In genomic region chr21:35995522-35996088, GRCh38 we compare ENCODE assay signal across 22 cellular contexts.
DNase-seq lines count a peak whose midpoint lies in the region; ATAC-seq, FAIRE-seq and TF ChIP-seq lines count a peak whose summit lies in the region.
"Had no signal": no experiment of that assay in that cellular context is flagged by ENCODE, and none has a peak within 500 bp of the region (broad histone marks: within the 10 kb centered on the region; RNA-seq: fewer than 3 reads in every experiment).

No MANE protein-coding gene starts in this region.

- H3K27me3 Mint-ChIP-seq in astrocyte (ENCODE audit: low read depth, unreplicated experiment): peaks cover 42% of the 10 kb centered on the region

- H2AFZ ChIP-seq in KMS-11 (ENCODE audit: low read depth): no peak overlapping the region
- H2AFZ ChIP-seq in astrocyte (ENCODE audit: low read depth, low read length): no peak overlapping the region

- H3K9ac ChIP-seq in KMS-11 (no peak overlapping the region), astrocyte (ENCODE audit: low read length) (no peak overlapping the region)

- H3K36me3 Mint-ChIP-seq in activated naive CD4-positive, alpha-beta T cell treated with anti-CD3 and anti-CD28 coated beads, Interleukin-2, amount 50 U/mL, for 72 hours: no peaks in the 10 kb centered on the region
- no peaks in the 10 kb centered on the region for H3K36me3 Mint-ChIP-seq in astrocyte (ENCODE audit: low read depth, unreplicated experiment)
- H3K36me3 Mint-ChIP-seq: stimulated activated effector memory CD8-positive, alpha-beta T cell treated with anti-CD3 and anti-CD28 coated beads, Interleukin-12 subunit alpha, Interleukin-12 subunit beta, amount 100 ng/mL, for 72 hours had no signal

- peaks cover 16% of the 10 kb centered on the region for H3K27me3 ChIP-seq in KMS-11 (ENCODE audit: insufficient read depth, low read depth)
- peaks cover 33% of the 10 kb centered on the region for H3K27me3 ChIP-seq in astrocyte (ENCODE audit: insufficient read depth, low read length)
- H3K27me3 ChIP-seq in effector memory CD4-positive, alpha-beta T cell (replicated peaks; ENCODE audit: control insufficient read depth, insufficient read depth, low read length, poor library complexity, severe bottlenecking): no peaks in the 10 kb centered on the region
- H3K27me3 ChIP-seq: breast epithelium, vagina had no signal

- no peaks in the 10 kb centered on the region for H3K9me3 Mint-ChIP-seq in activated naive CD4-positive, alpha-beta T cell treated with anti-CD3 and anti-CD28 coated beads, Interleukin-2, amount 50 U/mL, for 72 hours
- peaks cover 1% of the 10 kb centered on the region for H3K9me3 Mint-ChIP-seq in astrocyte (ENCODE audit: unreplicated experiment)
- H3K9me3 Mint-ChIP-seq: activated B cell treated with CpG ODN at 0.5 μM for 24 hours; stimulated activated effector memory CD8-positive, alpha-beta T cell treated with anti-CD3 and anti-CD28 coated beads, Interleukin-12 subunit alpha, Interleukin-12 subunit beta, amount 100 ng/mL, for 72 hours had no signal

- no peaks in the 10 kb centered on the region for H3K4me1 Mint-ChIP-seq in astrocyte (ENCODE audit: low read depth, unreplicated experiment)
- H3K4me1 Mint-ChIP-seq: activated B cell treated with CpG ODN at 0.5 μM for 24 hours; stimulated activated effector memory CD8-positive, alpha-beta T cell treated with anti-CD3 and anti-CD28 coated beads, Interleukin-12 subunit alpha, Interleukin-12 subunit beta, amount 100 ng/mL, for 72 hours had no signal

- peaks cover 32% of the 10 kb centered on the region for H3K4me1 ChIP-seq in KMS-11 (ENCODE audit: low read depth, poor library complexity, severe bottlenecking)
- H3K4me1 ChIP-seq in astrocyte (ENCODE audit: insufficient read depth, low read length): no peaks in the 10 kb centered on the region
- H3K4me1 ChIP-seq in effector memory CD4-positive, alpha-beta T cell (ENCODE audit: control insufficient read depth, insufficient read depth, low read length, poor library complexity, severe bottlenecking): no peaks in the 10 kb centered on the region
- H3K4me1 ChIP-seq: breast epithelium, prostate gland, vagina had no signal

- peak in 1 of 2 donors; percentile 8 for DNase-seq in activated naive CD4-positive, alpha-beta T cell treated with anti-CD3 and anti-CD28 coated beads, Interleukin-2, amount 50 U/mL, for 72 hours (ENCODE audit: low spot score in 2 of 2)
- DNase-seq in activated naive CD4-positive, alpha-beta T cell treated with anti-CD3 and anti-CD28 coated beads, Interleukin-2, amount 50 U/mL, for 16 hours: no peak
- peak; percentile 60 for DNase-seq in NCI-H2196 (lab: John Stamatoyannopoulos, UW; ENCODE audit: unreplicated experiment)
- peak; percentile 33 for DNase-seq in astrocyte (ENCODE audit: low read depth)
- no peak for DNase-seq in cerebellum (ENCODE audit: low spot score)
- DNase-seq in NCI-H1105 (lab: John Stamatoyannopoulos, UW): no peak
- DNase-seq in effector memory CD4-positive, alpha-beta T cell: no peak
- DNase-seq: activated B cell treated with CpG ODN at 0.5 μM for 24 hours, kidney, MV-4-11, NCI-H2081 treated with DMSO at 0.1 percent for 48 hours, NCI-H524 treated with DMSO at 0.1 percent for 48 hours, T1000 had no signal

- no peak overlapping the region for H3K27ac Mint-ChIP-seq in activated naive CD4-positive, alpha-beta T cell treated with anti-CD3 and anti-CD28 coated beads, Interleukin-2, amount 50 U/mL, for 72 hours
- no peak overlapping the region for H3K27ac Mint-ChIP-seq in astrocyte (ENCODE audit: unreplicated experiment)
- H3K27ac Mint-ChIP-seq: activated B cell treated with CpG ODN at 0.5 μM for 24 hours; stimulated activated effector memory CD8-positive, alpha-beta T cell treated with anti-CD3 and anti-CD28 coated beads, Interleukin-12 subunit alpha, Interleukin-12 subunit beta, amount 100 ng/mL, for 72 hours had no signal

- H3K27ac ChIP-seq in KMS-11 (peak overlapping the region; percentile 3; the same call in 1 of the 2 replicates), astrocyte (ENCODE audit: low read depth, low read length) (no peak overlapping the region)
- no peak overlapping the region for H3K27ac ChIP-seq in effector memory CD4-positive, alpha-beta T cell (ENCODE audit: insufficient read depth, low read length, poor library complexity, severe bottlenecking)
- H3K27ac ChIP-seq: breast epithelium, coronary artery, prostate gland, vagina had no signal

- no peak for FAIRE-seq in astrocyte (lab: Jason Lieb, UNC)
- FAIRE-seq: K562, kidney had no signal

- TF ChIP-seq CTCF in KMS-11 (conservative IDR thresholded peaks at IDR 0.05; ENCODE audit: low read depth, low read length) (no peak), astrocyte (IDR thresholded peaks at IDR 0.05; ENCODE audit: insufficient read depth, low read depth, low read length) (no peak)

- H3K79me2 ChIP-seq in KMS-11 (ENCODE audit: insufficient read depth, low read depth) (no peaks in the 10 kb centered on the region), astrocyte (ENCODE audit: insufficient read depth, low read length) (no peaks in the 10 kb centered on the region)

- no peaks in the 10 kb centered on the region for H3K9me3 ChIP-seq in astrocyte (ENCODE audit: insufficient read depth, low read depth, low read length)
- H3K9me3 ChIP-seq in effector memory CD4-positive, alpha-beta T cell (ENCODE audit: control insufficient read depth, low read length): no peaks in the 10 kb centered on the region
- H3K9me3 ChIP-seq: breast epithelium, prostate gland, vagina had no signal

- H4K20me1 ChIP-seq in KMS-11 (ENCODE audit: insufficient read depth) (no peaks in the 10 kb centered on the region), astrocyte (ENCODE audit: insufficient read depth, low read length) (no peaks in the 10 kb centered on the region)

- H3K4me3 ChIP-seq in KMS-11 (IDR thresholded peaks at IDR 0.05; ENCODE audit: insufficient read depth, low read depth, low read length) (no peak overlapping the region), astrocyte (ENCODE audit: insufficient read depth, low read depth, low read length) (no peak overlapping the region)
- H3K4me3 ChIP-seq in effector memory CD4-positive, alpha-beta T cell (ENCODE audit: insufficient read depth, low read depth, low read length, poor library complexity, severe bottlenecking): no peak overlapping the region
- H3K4me3 ChIP-seq: breast epithelium, coronary artery, K562, lung, prostate gland, vagina had no signal

- H3K4me2 ChIP-seq in KMS-11 (peak overlapping the region; percentile 65), astrocyte (ENCODE audit: low read length) (no peak overlapping the region)

- H3K36me3 ChIP-seq in KMS-11 (ENCODE audit: insufficient read depth) (no peaks in the 10 kb centered on the region), astrocyte (ENCODE audit: insufficient read depth, low read length) (no peaks in the 10 kb centered on the region)
- no peaks in the 10 kb centered on the region for H3K36me3 ChIP-seq in effector memory CD4-positive, alpha-beta T cell (ENCODE audit: control insufficient read depth, insufficient read depth, low read length)
- H3K36me3 ChIP-seq: breast epithelium, prostate gland, vagina had no signal

- no peak overlapping the region for H3K4me3 Mint-ChIP-seq in astrocyte (ENCODE audit: unreplicated experiment)
- H3K4me3 Mint-ChIP-seq: activated B cell treated with CpG ODN at 0.5 μM for 24 hours; stimulated activated effector memory CD8-positive, alpha-beta T cell treated with anti-CD3 and anti-CD28 coated beads, Interleukin-12 subunit alpha, Interleukin-12 subunit beta, amount 100 ng/mL, for 72 hours had no signal

- peak; percentile 67 to 75 for ATAC-seq in activated naive CD4-positive, alpha-beta T cell treated with anti-CD3 and anti-CD28 coated beads, Interleukin-2, amount 50 U/mL, for 72 hours
- ATAC-seq: K562; Right ventricle myocardium inferior; stimulated activated effector memory CD8-positive, alpha-beta T cell treated with anti-CD3 and anti-CD28 coated beads, Interleukin-12 subunit alpha, Interleukin-12 subunit beta, amount 100 ng/mL, for 72 hours had no signal

Comparison
In these comparisons a context has a peak if more than half of its experiments do, and no peak if none do; other contexts are left out.
1. DNase-seq: peak in NCI-H2196 (single experiment) and astrocyte (single experiment); none in activated naive CD4-positive, alpha-beta T cell treated with anti-CD3 and anti-CD28 coated beads, Interleukin-2, amount 50 U/mL, for 16 hours (single experiment), cerebellum (single experiment), NCI-H1105 (single experiment) and effector memory CD4-positive, alpha-beta T cell (0 of 3).